In genomic region chr20:831956-832355, GRCh38 we compare ENCODE assay signal across 2 cellular contexts.
A peak's percentile ranks its signal among the peaks of the same experiment; 100 is the strongest.
TF ChIP-seq lines count a peak whose summit lies in the region.

No MANE protein-coding gene starts in this region.

TF ChIP-seq in IMR-90, 13 proteins besides CTCF, POLR2A, EP300 and RAD21:
- TF ChIP-seq RFX5 (IDR thresholded peaks at IDR 0.05; ENCODE audit: low read depth, low read length) = no peak
- no peak for TF ChIP-seq MAFK (IDR thresholded peaks at IDR 0.05; ENCODE audit: low read depth, low read length)
- no peak for TF ChIP-seq RCOR1 (IDR thresholded peaks at IDR 0.05; ENCODE audit: insufficient replicate concordance, low read length)
- TF ChIP-seq FOS (IDR thresholded peaks at IDR 0.05; ENCODE audit: low read depth, low read length) = no peak
- TF ChIP-seq ELK1 (IDR thresholded peaks at IDR 0.05; ENCODE audit: borderline replicate concordance, low read depth, low read length) = no peak
- no peak for TF ChIP-seq SMC3 (IDR thresholded peaks at IDR 0.05; ENCODE audit: low read depth, low read length)
- no peak for TF ChIP-seq CHD1 (IDR thresholded peaks at IDR 0.05; ENCODE audit: low read depth, low read length)
- no peak for TF ChIP-seq MAZ (IDR thresholded peaks at IDR 0.05; ENCODE audit: borderline replicate concordance, low read depth, low read length)
- TF ChIP-seq NFE2L2 (IDR thresholded peaks at IDR 0.05; ENCODE audit: low read depth, low read length) = no peak
- TF ChIP-seq CEBPB (IDR thresholded peaks at IDR 0.05; ENCODE audit: low read depth, low read length) = no peak
- TF ChIP-seq BHLHE40 (IDR thresholded peaks at IDR 0.05; ENCODE audit: low read depth, low read length) = no peak

TF ChIP-seq in K562, 482 proteins besides CTCF, POLR2A, EP300 and RAD21:
- TF ChIP-seq MXD1 (CRISPR knock-in tag; IDR thresholded peaks at IDR 0.05; ENCODE audit: borderline replicate concordance, poor library complexity, severe bottlenecking) (no peak), ZNF121 (CRISPR knock-in tag; conservative IDR thresholded peaks at IDR 0.05) (peak; percentile 41; the same call in 1 of the 2 replicates)
